Comparison of ENCODE assay signal across 4 cellular contexts in the genomic region with DNA sequence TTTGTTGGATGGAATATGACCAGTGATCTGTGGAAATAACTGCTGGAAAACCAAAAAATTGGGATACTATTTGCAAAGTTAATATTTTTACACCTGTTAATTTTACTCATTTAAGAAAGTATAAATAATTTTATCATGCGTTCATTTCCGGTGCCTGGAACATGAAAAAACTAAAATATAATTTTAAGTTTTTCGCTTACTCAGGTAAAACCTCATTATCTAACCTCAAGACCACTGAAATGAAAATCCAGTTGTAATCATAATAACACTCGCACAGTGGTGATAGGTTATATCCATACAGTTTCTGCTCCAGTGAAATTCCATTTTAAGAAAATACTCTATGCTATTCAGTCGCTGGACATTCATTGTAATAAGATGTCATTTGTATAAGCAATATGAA.
A peak's percentile ranks its signal among the peaks of the same experiment; 100 is the strongest.
TF ChIP-seq lines count a peak whose summit lies in the region.

No MANE protein-coding gene starts in this region.

TF ChIP-seq in HepG2, 621 proteins besides CTCF, POLR2A, EP300 and RAD21:
- no peak for TF ChIP-seq JUN (CRISPR knock-in tag; IDR thresholded peaks at IDR 0.05)
- TF ChIP-seq MAFK (conservative IDR thresholded peaks at IDR 0.05 in 1 of 2, IDR thresholded peaks at IDR 0.05 in 1 of 2; ENCODE audit: low read length in 2 of 2), result peak; percentile 51 to 77; a peak in 3 of 4 replicates
- peak; percentile 63 for TF ChIP-seq MAFF (IDR thresholded peaks at IDR 0.05; ENCODE audit: low read depth, low read length)

TF ChIP-seq in A549, 52 proteins besides CTCF, POLR2A, EP300 and RAD21:
- TF ChIP-seq MAFK (IDR thresholded peaks at IDR 0.05; ENCODE audit: partially characterized antibody), result peak; percentile 17
- TF ChIP-seq JUN (IDR thresholded peaks at IDR 0.05), result no peak

TF ChIP-seq in IMR-90, 13 proteins besides CTCF, POLR2A, EP300 and RAD21:
- TF ChIP-seq FOS (IDR thresholded peaks at IDR 0.05; ENCODE audit: low read depth, low read length) (no peak), MAFK (IDR thresholded peaks at IDR 0.05; ENCODE audit: low read depth, low read length) (0 out of 2 replicates have a peak, but pooled peaks have one; percentile 10), MAZ (IDR thresholded peaks at IDR 0.05; ENCODE audit: borderline replicate concordance, low read depth, low read length) (no peak), BHLHE40 (IDR thresholded peaks at IDR 0.05; ENCODE audit: low read depth, low read length) (no peak)
- TF ChIP-seq, protein P1, sequence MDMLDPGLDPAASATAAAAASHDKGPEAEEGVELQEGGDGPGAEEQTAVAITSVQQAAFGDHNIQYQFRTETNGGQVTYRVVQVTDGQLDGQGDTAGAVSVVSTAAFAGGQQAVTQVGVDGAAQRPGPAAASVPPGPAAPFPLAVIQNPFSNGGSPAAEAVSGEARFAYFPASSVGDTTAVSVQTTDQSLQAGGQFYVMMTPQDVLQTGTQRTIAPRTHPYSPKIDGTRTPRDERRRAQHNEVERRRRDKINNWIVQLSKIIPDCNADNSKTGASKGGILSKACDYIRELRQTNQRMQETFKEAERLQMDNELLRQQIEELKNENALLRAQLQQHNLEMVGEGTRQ (IDR thresholded peaks at IDR 0.05; ENCODE audit: low read depth, low read length), result no peak
TF ChIP-seq in IMR-90: peak in this region for 1.

TF ChIP-seq in K562, 482 proteins besides CTCF, POLR2A, EP300 and RAD21:
- TF ChIP-seq PTTG1 (tag; IDR thresholded peaks at IDR 0.05; ENCODE audit: low read depth) (no peak), ZNF316 (IDR thresholded peaks at IDR 0.05) (0 out of 2 replicates have a peak, but pooled peaks have one; percentile 8)
